ENCODE assay signal across 24 cellular contexts in the genomic region with DNA sequence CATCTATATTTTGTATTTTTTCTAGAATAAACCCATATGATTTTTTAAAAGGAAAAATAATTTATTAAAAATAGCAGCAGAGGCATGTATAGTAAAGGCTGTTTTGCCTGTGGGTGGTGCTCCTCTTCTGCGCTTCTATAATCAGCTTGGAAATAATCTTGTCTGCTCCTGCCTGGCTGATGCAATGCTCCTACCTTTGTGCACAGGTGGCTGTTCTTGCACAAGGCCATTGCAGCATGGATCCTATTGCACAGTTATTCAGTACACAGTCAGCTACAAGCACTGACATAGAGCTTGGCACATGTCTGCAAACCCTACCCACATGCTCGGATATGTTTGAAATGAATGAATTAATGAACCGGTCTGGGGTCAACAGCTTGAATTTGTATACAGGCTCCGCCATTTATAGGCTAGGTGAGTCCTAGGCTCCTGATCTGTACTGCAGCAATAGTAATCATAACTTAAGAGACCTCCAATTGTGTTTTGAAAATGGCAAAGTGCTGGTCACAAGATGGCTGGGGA. TPM values are rescaled to one million over a fixed set of nuclear protein-coding genes. Genes with fewer than 3 reads are reported as not detected.
DNase-seq lines count a peak whose midpoint lies in the region; ATAC-seq, FAIRE-seq and TF ChIP-seq lines count a peak whose summit lies in the region.
"Had no signal": no experiment of that assay in that cellular context is flagged by ENCODE, and none has a peak within 500 bp of the region (broad histone marks: within the 10 kb centered on the region; RNA-seq: fewer than 3 reads in every experiment).

No MANE protein-coding gene starts in this region.

- H3K36me3 ChIP-seq in bronchial epithelial cell (ENCODE audit: control insufficient read depth, insufficient read depth, low read length) (no peaks in the 10 kb centered on the region), HepG2 (replicated peaks in 1 of 2; ENCODE audit: control insufficient read depth in 1 of 2, insufficient read depth in 2 of 2, low read length in 2 of 2) (no peaks in the 10 kb centered on the region)
- H3K36me3 ChIP-seq: HAP-1, SJCRH30 had no signal

- DNase-seq in NCI-H2171 treated with DMSO at 0.1 percent for 48 hours (lab: John Stamatoyannopoulos, UW) (peak; percentile 44), bronchial epithelial cell (ENCODE audit: low read depth) (peak; percentile 86), HepG2 (ENCODE audit: low spot score) (no peak), superior temporal gyrus (ENCODE audit: extremely low spot score) (no peak)
- DNase-seq in activated effector memory CD4-positive, alpha-beta T cell treated with anti-CD3 and anti-CD28 coated beads, Interleukin-2, amount 50 U/mL, for 16 hours = no peak
- no peak for DNase-seq in activated naive CD8-positive, alpha-beta T cell treated with anti-CD3 and anti-CD28 coated beads for 36 hours
- DNase-seq in activated naive CD4-positive, alpha-beta T cell (lab: John Stamatoyannopoulos, UW) = no peak
- DNase-seq: ACHN; CD8-positive, alpha-beta memory T cell; EL; GM23248; NCI-H1092 treated with DMSO at 0.1 percent for 48 hours; NCI-H2029 treated with DMSO at 0.1 percent for 48 hours; NCI-H226; NCI-H524 treated with DMSO at 0.1 percent for 48 hours; PC-3; RPMI8226; SJCRH30 had no signal

- H3K4me2 ChIP-seq in HepG2 (ENCODE audit: low read depth, low read length) = no peak overlapping the region

- H3K9ac ChIP-seq in HepG2 (ENCODE audit: insufficient read depth, low read depth, low read length) = no peak overlapping the region
- H3K9ac ChIP-seq: GM23248 had no signal

- no peaks in the 10 kb centered on the region for H3K4me1 ChIP-seq in HepG2 (ENCODE audit: insufficient read depth, low read length)
- H3K4me1 ChIP-seq: HAP-1, SJCRH30 had no signal

- WGBS in HepG2 (ENCODE audit: low lambda C conversion rate) = 48% methylated on average over 4 of the region's 4 CpGs

- H3K9me3 ChIP-seq in HepG2 (ENCODE audit: low read length) = no peaks in the 10 kb centered on the region
- H3K9me3 ChIP-seq: HAP-1, SJCRH30 had no signal

- H3K27ac Mint-ChIP-seq in activated naive CD8-positive, alpha-beta T cell treated with anti-CD3 and anti-CD28 coated beads for 36 hours = no peak overlapping the region
- H3K27ac Mint-ChIP-seq: CD8-positive, alpha-beta memory T cell; IgD-negative memory B cell had no signal

- H3K4me3 ChIP-seq in bronchial epithelial cell (ENCODE audit: low read depth, low read length) (no peak overlapping the region), HepG2 (replicated peaks in 1 of 3; ENCODE audit: insufficient read depth in 1 of 3, low read depth in 2 of 3, low read length in 3 of 3) (no peak overlapping the region)
- H3K4me3 ChIP-seq: GM12878, GM23248, HAP-1, SJCRH30 had no signal

- no peaks in the 10 kb centered on the region for H3K27me3 ChIP-seq in bronchial epithelial cell (ENCODE audit: control insufficient read depth, insufficient read depth, low read length)
- H3K27me3 ChIP-seq in HepG2 (ENCODE audit: control insufficient read depth in 1 of 2, insufficient read depth in 2 of 2, low read length in 2 of 2) = peaks cover 0 to 3% of the 10 kb centered on the region in 2 experiments; a peak in 1 of 5 replicates
- H3K27me3 ChIP-seq: SJCRH30 had no signal

- TF ChIP-seq RAD21 in HepG2 (CRISPR knock-in tag; IDR thresholded peaks at IDR 0.05) = no peak

- H3K27me3 Mint-ChIP-seq in activated naive CD8-positive, alpha-beta T cell treated with anti-CD3 and anti-CD28 coated beads for 36 hours = peaks cover 18% of the 10 kb centered on the region

- no peak overlapping the region for H3K27ac ChIP-seq in HepG2 (ENCODE audit: extremely low read length, insufficient read depth, low read length)
- H3K27ac ChIP-seq: GM23248, HL-60, SJCRH30 had no signal

- no peaks in the 10 kb centered on the region for H3K36me3 Mint-ChIP-seq in activated naive CD8-positive, alpha-beta T cell treated with anti-CD3 and anti-CD28 coated beads for 36 hours
- H3K36me3 Mint-ChIP-seq: CD8-positive, alpha-beta memory T cell; IgD-negative memory B cell had no signal

- FAIRE-seq in bronchial epithelial cell (lab: Jason Lieb, UNC) = peak; percentile 36
- no peak for FAIRE-seq in HepG2 (lab: Jason Lieb, UNC)
- FAIRE-seq: GM12878, HTR-8/SVneo had no signal

- intact Hi-C loops in HepG2 (cut with micrococcal nuclease; ENCODE audit: unreplicated experiment) = no loop called here

- TF ChIP-seq EP300 in HepG2 (IDR thresholded peaks at IDR 0.05; ENCODE audit: low read depth in 2 of 2, low read length in 2 of 2) (no peak), HepG2 (CRISPR knock-in tag; IDR thresholded peaks at IDR 0.05; ENCODE audit: borderline replicate concordance) (no peak)

- TF ChIP-seq CTCF in bronchial epithelial cell (IDR thresholded peaks at IDR 0.05; ENCODE audit: insufficient read depth, low read length, severe bottlenecking) (peak; percentile 9), HepG2 (CRISPR knock-in tag; IDR thresholded peaks at IDR 0.05) (no peak)

- no peak overlapping the region for H3K4me3 Mint-ChIP-seq in activated naive CD8-positive, alpha-beta T cell treated with anti-CD3 and anti-CD28 coated beads for 36 hours
- H3K4me3 Mint-ChIP-seq: CD8-positive, alpha-beta memory T cell; IgD-negative memory B cell had no signal

- no peaks in the 10 kb centered on the region for H3K4me1 Mint-ChIP-seq in activated naive CD8-positive, alpha-beta T cell treated with anti-CD3 and anti-CD28 coated beads for 36 hours
- H3K4me1 Mint-ChIP-seq: CD8-positive, alpha-beta memory T cell; IgD-negative memory B cell had no signal

- no peak for TF ChIP-seq POLR2A in HepG2 (IDR thresholded peaks at IDR 0.05; ENCODE audit: insufficient read depth in 1 of 2, low read depth in 2 of 2, low read length in 2 of 2)

- in situ Hi-C loops in HepG2 (cut with HindIII; ENCODE audit: extremely low pct_ligation_motif_present, low pct_unique_long_range_greater_than_20kb) = no loop called here

- BruUV-seq in HepG2 (replicated peaks; lab: Mats Ljungman, UMichigan) = no TSS peak

- no peaks in the 10 kb centered on the region for H3K9me3 Mint-ChIP-seq in activated naive CD8-positive, alpha-beta T cell treated with anti-CD3 and anti-CD28 coated beads for 36 hours
- H3K9me3 Mint-ChIP-seq: CD8-positive, alpha-beta memory T cell; IgD-negative memory B cell had no signal

- CTCF ChIA-PET in HepG2 (lab: Yijun Ruan, JAX; ENCODE audit: low intra/inter-chr PET ratio, low total read pairs) = no interaction called here

- H3K79me2 ChIP-seq in HepG2 (ENCODE audit: insufficient read depth, low read length) = no peaks in the 10 kb centered on the region

- no peaks in the 10 kb centered on the region for H4K20me1 ChIP-seq in HepG2 (ENCODE audit: insufficient read depth, low read length)

- POLR2A ChIA-PET in HepG2 (lab: Yijun Ruan, JAX) = no interaction called here

- H2AFZ ChIP-seq in HepG2 (ENCODE audit: low read length) = no peak overlapping the region
- H2AFZ ChIP-seq: GM23248 had no signal

- ATAC-seq in HepG2 = no peak
- ATAC-seq: GM12878, PC-3 had no signal

RNA-seq across cellular contexts. Expression of a gene that starts 0.7 kb away (rescaled TPM):
- total RNA-seq in bronchial epithelial cell (not detected in 2 replicates), HepG2 (2016; rRNA removed; fragmentation: Illumina TruSeq; extraction: Trizol) (not detected in 2 replicates)
- total RNA-seq in HepG2 (2016; cell fraction: cytosol; rRNA removed; fragmentation: Illumina TruSeq; extraction: Trizol; ENCODE audit: low read depth) = not detected in 2 replicates
- not detected in 2 replicates for total RNA-seq in HepG2 (2016; cell fraction: insoluble cytoplasmic fraction; rRNA removed; fragmentation: Illumina TruSeq; extraction: Trizol)
- not detected in 2 replicates for total RNA-seq in HepG2 (2016; cell fraction: membrane; rRNA removed; fragmentation: Illumina TruSeq; extraction: Trizol)
- total RNA-seq in HepG2 (2016; cell fraction: nucleus; rRNA removed; fragmentation: Illumina TruSeq; extraction: Trizol) = not detected in 2 replicates
- not detected in 2 replicates for polyA plus RNA-seq in HepG2 (2011; rRNA removed)
- polyA plus RNA-seq in HepG2 (2011; cell fraction: cytosol; rRNA removed) = not detected in 2 replicates
- polyA plus RNA-seq in HepG2 (2011; cell fraction: nucleus; rRNA removed) = not detected in 2 replicates
- polyA plus RNA-seq in HepG2 (2012) = not detected in 2 replicates
- polyA plus RNA-seq in HepG2 (2016; cell fraction: cytosol; fragmentation: Illumina TruSeq; extraction: Trizol; ENCODE audit: low read depth) = not detected in 2 replicates
- not detected in 2 replicates for polyA plus RNA-seq in HepG2 (2016; cell fraction: insoluble cytoplasmic fraction; fragmentation: Illumina TruSeq; extraction: Trizol; ENCODE audit: low read depth)
- not detected in 2 replicates for polyA plus RNA-seq in HepG2 (2016; cell fraction: membrane; fragmentation: Illumina TruSeq; extraction: Trizol; ENCODE audit: low read depth)
- not detected in 2 replicates for polyA plus RNA-seq in HepG2 (2016; cell fraction: nucleus; fragmentation: Illumina TruSeq; extraction: Trizol; ENCODE audit: insufficient read depth, low read depth)
- polyA minus RNA-seq in HepG2 (2011; rRNA and poly(A)+ RNA removed; ENCODE audit: low replicate concordance) = not detected in 2 replicates
- polyA minus RNA-seq in HepG2 (2011; cell fraction: cytosol; rRNA and poly(A)+ RNA removed) = not detected in 2 replicates
- not detected in 2 replicates for polyA minus RNA-seq in HepG2 (2011; cell fraction: nucleus; rRNA and poly(A)+ RNA removed)
- total RNA-seq in activated naive CD8-positive, alpha-beta T cell treated with anti-CD3 and anti-CD28 coated beads for 36 hours = not detected
- total RNA-seq: CD8-positive, alpha-beta memory T cell; GM12878; GM23248; LHCN-M2; PC-3; SJCRH30 had no signal
- polyA plus RNA-seq: CD8-positive, alpha-beta memory T cell; GM12878; GM23248; IgD-negative memory B cell had no signal

RNA-seq across cellular contexts. Expression of a gene that starts 57.3 kb away (rescaled TPM):
- total RNA-seq in bronchial epithelial cell (23.4 and 52.1 TPM in 2 replicates), HepG2 (2016; rRNA removed; fragmentation: Illumina TruSeq; extraction: Trizol) (not detected in 2 replicates)
- total RNA-seq in HepG2 (2016; cell fraction: cytosol; rRNA removed; fragmentation: Illumina TruSeq; extraction: Trizol; ENCODE audit: low read depth) = not detected in 2 replicates
- not detected in 2 replicates for total RNA-seq in HepG2 (2016; cell fraction: insoluble cytoplasmic fraction; rRNA removed; fragmentation: Illumina TruSeq; extraction: Trizol)
- not detected in 2 replicates for total RNA-seq in HepG2 (2016; cell fraction: membrane; rRNA removed; fragmentation: Illumina TruSeq; extraction: Trizol)
- not detected in 2 replicates for total RNA-seq in HepG2 (2016; cell fraction: nucleus; rRNA removed; fragmentation: Illumina TruSeq; extraction: Trizol)
- polyA plus RNA-seq in HepG2 (2011; rRNA removed) = not detected in 2 replicates
- not detected in 2 replicates for polyA plus RNA-seq in HepG2 (2011; cell fraction: cytosol; rRNA removed)
- not detected in 2 replicates for polyA plus RNA-seq in HepG2 (2011; cell fraction: nucleus; rRNA removed)
- not detected in 2 replicates for polyA plus RNA-seq in HepG2 (2012)
- polyA plus RNA-seq in HepG2 (2016; cell fraction: cytosol; fragmentation: Illumina TruSeq; extraction: Trizol; ENCODE audit: low read depth) = not detected in 2 replicates
- polyA plus RNA-seq in HepG2 (2016; cell fraction: insoluble cytoplasmic fraction; fragmentation: Illumina TruSeq; extraction: Trizol; ENCODE audit: low read depth) = not detected in 2 replicates
- polyA plus RNA-seq in HepG2 (2016; cell fraction: membrane; fragmentation: Illumina TruSeq; extraction: Trizol; ENCODE audit: low read depth) = not detected in 2 replicates
- polyA plus RNA-seq in HepG2 (2016; cell fraction: nucleus; fragmentation: Illumina TruSeq; extraction: Trizol; ENCODE audit: insufficient read depth, low read depth) = not detected in 2 replicates
- polyA minus RNA-seq in HepG2 (2011; rRNA and poly(A)+ RNA removed; ENCODE audit: low replicate concordance) = 9.3 TPM in 1 of 2 replicates, not detected in the other
- polyA minus RNA-seq in HepG2 (2011; cell fraction: cytosol; rRNA and poly(A)+ RNA removed) = not detected in 2 replicates
- not detected in 2 replicates for polyA minus RNA-seq in HepG2 (2011; cell fraction: nucleus; rRNA and poly(A)+ RNA removed)
- total RNA-seq in activated naive CD8-positive, alpha-beta T cell treated with anti-CD3 and anti-CD28 coated beads for 36 hours = 10 to 100 TPM; 14.7 to 17.7 TPM

Comparison
In these comparisons a context has a peak if more than half of its experiments do, and no peak if none do; other contexts are left out.
1. DNase-seq: peak in NCI-H2171 treated with DMSO at 0.1 percent for 48 hours (single experiment) and bronchial epithelial cell (single experiment); none in HepG2 (single experiment), activated effector memory CD4-positive, alpha-beta T cell treated with anti-CD3 and anti-CD28 coated beads, Interleukin-2, amount 50 U/mL, for 16 hours (single experiment), superior temporal gyrus (single experiment), activated naive CD8-positive, alpha-beta T cell treated with anti-CD3 and anti-CD28 coated beads for 36 hours (single experiment) and activated naive CD4-positive, alpha-beta T cell (0 of 4).
2. RNA of a gene that starts 57.3 kb away (total RNA-seq): 23.4 to 52.1 TPM in bronchial epithelial cell and 14.7 to 17.7 TPM in activated naive CD8-positive, alpha-beta T cell treated with anti-CD3 and anti-CD28 coated beads for 36 hours; not detected in HepG2; every median in the first group is over 10 times any median in the second.